25 cellular contexts compared by ENCODE assay signal in genomic region chrX:35166023-35166422, GRCh38.
DNase-seq lines count a peak whose midpoint lies in the region; TF ChIP-seq lines count a peak whose summit lies in the region.
"Had no signal": no experiment of that assay in that cellular context is flagged by ENCODE, and none has a peak within 500 bp of the region (broad histone marks: within the 10 kb centered on the region; RNA-seq: fewer than 3 reads in every experiment).

No MANE protein-coding gene starts in this region.

- H3K27me3 Mint-ChIP-seq in activated T-helper 2 cell treated with anti-CD3 and anti-CD28 coated beads, Interferon-gamma antibody, Interleukin-2, Interleukin-4, amounts not matched to agents 10 μg/mL and 5 μg/mL and 100 μg/mL, durations not matched to agents 14 hours and 24 hours and 36 hours (ENCODE audit: low read depth) = no peaks in the 10 kb centered on the region
- H3K27me3 Mint-ChIP-seq: activated CD8-positive, alpha-beta T cell treated with anti-CD3 and anti-CD28 coated beads for 36 hours; naive B cell had no signal

- no peak for TF ChIP-seq CTCF in astrocyte of the cerebellum (IDR thresholded peaks at IDR 0.05; ENCODE audit: low read depth, low read length, missing control alignments)
- no peak for TF ChIP-seq CTCF in retinal pigment epithelial cell (conservative IDR thresholded peaks at IDR 0.05; ENCODE audit: low read depth, low read length)

- H3K4me3 ChIP-seq in astrocyte of the cerebellum (ENCODE audit: low read depth, low read length) (no peak overlapping the region), retinal pigment epithelial cell (ENCODE audit: low read length) (no peak overlapping the region)
- H3K4me3 ChIP-seq: esophagus squamous epithelium, vagina had no signal

- H3K27ac Mint-ChIP-seq in activated T-helper 2 cell treated with anti-CD3 and anti-CD28 coated beads, Interferon-gamma antibody, Interleukin-2, Interleukin-4, amounts not matched to agents 10 μg/mL and 5 μg/mL and 100 μg/mL, durations not matched to agents 14 hours and 24 hours and 36 hours = no peak overlapping the region
- H3K27ac Mint-ChIP-seq: activated CD8-positive, alpha-beta T cell treated with anti-CD3 and anti-CD28 coated beads for 36 hours; CD14-positive monocyte; naive B cell had no signal

- in situ Hi-C loops in astrocyte of the cerebellum (cut with HindIII; ENCODE audit: low sequenced_read_pairs) (no loop called here), KBM-7 (cut with MboI; ENCODE audit: low pct_unique_long_range_greater_than_20kb, low sequenced_read_pairs) (no loop called here)

- DNase-seq in M059J (ENCODE audit: low read depth) (peak; percentile 14), astrocyte of the cerebellum (ENCODE audit: low read depth) (peak; percentile 1), kidney tubule cell (ENCODE audit: low spot score) (peak; percentile 55), retinal pigment epithelial cell (ENCODE audit: low read depth) (peak; percentile 39), NCI-H2171 (lab: John Stamatoyannopoulos, UW) (no peak), KBM-7 (no peak)
- no peak for DNase-seq in activated T-helper 2 cell treated with anti-CD3 and anti-CD28 coated beads, Interferon-gamma antibody, Interleukin-2, Interleukin-4, amounts not matched to agents 10 μg/mL and 5 μg/mL and 100 μg/mL, durations not matched to agents 14 hours and 24 hours and 36 hours (ENCODE audit: low spot score)
- DNase-seq: activated CD8-positive, alpha-beta T cell treated with anti-CD3 and anti-CD28 coated beads for 36 hours; activated effector memory CD4-positive, alpha-beta T cell treated with anti-CD3 and anti-CD28 coated beads, Interleukin-2, amount 50 U/mL, for 16 hours; activated T-cell treated with anti-CD3 and anti-CD28 coated beads for 4 hours; brain microvascular endothelial cell; DMS 273 treated with DMSO at 0.1 percent for 48 hours; effector CD8-positive, alpha-beta T cell; esophagus squamous epithelium; kidney; mesendoderm; naive B cell; NCI-H1436 treated with DMSO at 0.1 percent for 48 hours; NCI-H524; right cardiac atrium; stimulated activated CD4-positive, alpha-beta T cell treated with anti-CD3 and anti-CD28 coated beads, Interleukin-12 subunit alpha, Interleukin-12 subunit beta, amount 100 ng/mL, for 4 hours; stimulated activated CD4-positive, alpha-beta T cell treated with anti-CD3 and anti-CD28 coated beads, Interleukin-4, amount 100 ng/mL, for 24 hours; stimulated activated naive CD4-positive, alpha-beta T cell treated with Interleukin-2 at 50 U/mL for 16 hours had no signal

- no peaks in the 10 kb centered on the region for H3K4me1 Mint-ChIP-seq in activated T-helper 2 cell treated with anti-CD3 and anti-CD28 coated beads, Interferon-gamma antibody, Interleukin-2, Interleukin-4, amounts not matched to agents 10 μg/mL and 5 μg/mL and 100 μg/mL, durations not matched to agents 14 hours and 24 hours and 36 hours (ENCODE audit: low read depth)
- H3K4me1 Mint-ChIP-seq: CD14-positive monocyte, naive B cell had no signal

- no peaks in the 10 kb centered on the region for H3K36me3 Mint-ChIP-seq in activated T-helper 2 cell treated with anti-CD3 and anti-CD28 coated beads, Interferon-gamma antibody, Interleukin-2, Interleukin-4, amounts not matched to agents 10 μg/mL and 5 μg/mL and 100 μg/mL, durations not matched to agents 14 hours and 24 hours and 36 hours (ENCODE audit: low read depth)
- H3K36me3 Mint-ChIP-seq: CD14-positive monocyte, naive B cell had no signal

- H3K4me3 Mint-ChIP-seq in activated T-helper 2 cell treated with anti-CD3 and anti-CD28 coated beads, Interferon-gamma antibody, Interleukin-2, Interleukin-4, amounts not matched to agents 10 μg/mL and 5 μg/mL and 100 μg/mL, durations not matched to agents 14 hours and 24 hours and 36 hours (ENCODE audit: low read depth) = no peak overlapping the region
- H3K4me3 Mint-ChIP-seq: activated CD8-positive, alpha-beta T cell treated with anti-CD3 and anti-CD28 coated beads for 36 hours; CD14-positive monocyte; naive B cell had no signal

- H3K9me3 Mint-ChIP-seq in activated T-helper 2 cell treated with anti-CD3 and anti-CD28 coated beads, Interferon-gamma antibody, Interleukin-2, Interleukin-4, amounts not matched to agents 10 μg/mL and 5 μg/mL and 100 μg/mL, durations not matched to agents 14 hours and 24 hours and 36 hours = peaks cover 13% of the 10 kb centered on the region
- H3K9me3 Mint-ChIP-seq: activated CD8-positive, alpha-beta T cell treated with anti-CD3 and anti-CD28 coated beads for 36 hours had no signal

- intact Hi-C loops in activated T-helper 2 cell treated with anti-CD3 and anti-CD28 coated beads, Interferon-gamma antibody, Interleukin-2, Interleukin-4, amounts not matched to agents 10 μg/mL and 5 μg/mL and 100 μg/mL, durations not matched to agents 14 hours and 24 hours and 36 hours (cut with micrococcal nuclease) = no loop called here

Comparison
In these comparisons a context has a peak if more than half of its experiments do, and no peak if none do; other contexts are left out.
1. DNase-seq: peak in M059J (single experiment), astrocyte of the cerebellum (single experiment), kidney tubule cell (single experiment) and retinal pigment epithelial cell (single experiment); none in activated T-helper 2 cell treated with anti-CD3 and anti-CD28 coated beads, Interferon-gamma antibody, Interleukin-2, Interleukin-4, amounts not matched to agents 10 μg/mL and 5 μg/mL and 100 μg/mL, durations not matched to agents 14 hours and 24 hours and 36 hours (single experiment), NCI-H2171 (single experiment) and KBM-7 (single experiment).